16 cellular contexts compared by ENCODE assay signal in genomic region chr17:82545071-82545462, GRCh38. TPM values are rescaled to one million over a fixed set of nuclear protein-coding genes. Genes with fewer than 3 reads are reported as not detected.
DNase-seq lines count a peak whose midpoint lies in the region; ATAC-seq lines count a peak whose summit lies in the region.
"Had no signal": no experiment of that assay in that cellular context is flagged by ENCODE, and none has a peak within 500 bp of the region (broad histone marks: within the 10 kb centered on the region; RNA-seq: fewer than 3 reads in every experiment).

No MANE protein-coding gene starts in this region.

- H3K4me1 ChIP-seq in trophoblast cell (ENCODE audit: control insufficient read depth in 1 of 2, insufficient read depth in 2 of 2, low read length in 2 of 2): peaks cover 2 to 6% of the 10 kb centered on the region in 2 experiments

- no peak overlapping the region for H2AK5ac ChIP-seq in trophoblast cell (ENCODE audit: low read length)

- H3K9me3 ChIP-seq in trophoblast cell (ENCODE audit: insufficient read depth, low read depth, low read length): peaks cover 4% of the 10 kb centered on the region

- H2BK12ac ChIP-seq in trophoblast cell (ENCODE audit: low read length): no peak overlapping the region

- H4K12ac ChIP-seq in trophoblast cell (ENCODE audit: low read depth, low read length): no peak overlapping the region

- peaks cover 2 to 7% of the 10 kb centered on the region in 2 experiments for H3K36me3 ChIP-seq in trophoblast cell (ENCODE audit: control insufficient read depth in 1 of 2, insufficient read depth in 2 of 2, low read length in 2 of 2)

- H3K27ac ChIP-seq in trophoblast cell (ENCODE audit: low read depth, low read length): no peak overlapping the region
- H3K27ac ChIP-seq: KMS-11 had no signal

- peaks cover 49% of the 10 kb centered on the region for H3K79me2 ChIP-seq in trophoblast cell (ENCODE audit: control insufficient read depth, insufficient read depth, low read length, poor library complexity)

- no peak overlapping the region for H3K9ac ChIP-seq in trophoblast cell (ENCODE audit: low read length)
- H3K9ac ChIP-seq: KMS-11 had no signal

- H3K18ac ChIP-seq in trophoblast cell (ENCODE audit: low read length): no peak overlapping the region

- no peak overlapping the region for H3K4me3 ChIP-seq in trophoblast cell (ENCODE audit: low read depth, low read length)

- H2BK5ac ChIP-seq in trophoblast cell (ENCODE audit: low read depth, low read length, poor library complexity): no peak overlapping the region

- ATAC-seq in Right ventricle myocardium inferior (peak; percentile 56), Right ventricle myocardium superior (ENCODE audit: poor library complexity) (peak; percentile 66), GM18502 (IDR thresholded peaks at IDR 0.05; ENCODE audit: poor library complexity, unreplicated experiment) (no peak), GM21515 (IDR thresholded peaks at IDR 0.05; ENCODE audit: unreplicated experiment) (no peak)

- H3K27me3 ChIP-seq in trophoblast cell (ENCODE audit: insufficient read depth, low read length): no peaks in the 10 kb centered on the region

- H3K79me1 ChIP-seq in trophoblast cell (ENCODE audit: low read length): no peaks in the 10 kb centered on the region

- H3K4me2 ChIP-seq in trophoblast cell (ENCODE audit: low read length): no peak overlapping the region
- H3K4me2 ChIP-seq: KMS-11 had no signal

- DNase-seq in Right ventricle myocardium inferior (ENCODE audit: missing footprints) (no peak), cardiac septum (ENCODE audit: low spot score) (no peak), Right ventricle myocardium superior (no peak), trophoblast cell (no peak), NCI-H146 (lab: John Stamatoyannopoulos, UW) (no peak), dermis blood vessel endothelial cell (no peak)
- DNase-seq: activated naive CD4-positive, alpha-beta T cell treated with anti-CD3 and anti-CD28 coated beads, Interleukin-2, amount 50 U/mL, for 16 hours; CD8-positive, alpha-beta memory T cell; immature natural killer cell; NCI-H1694 treated with DMSO at 0.1 percent for 48 hours; NCI-H82; SHP77 treated with DMSO at 0.1 percent for 48 hours; stimulated activated naive CD4-positive, alpha-beta T cell treated with Interleukin-2 at 50 U/mL for 16 hours had no signal

- no CpG with 5 or more reads among the region's 8 CpGs for WGBS in trophoblast cell (ENCODE audit: extremely low coverage, insufficient coverage, insufficient read length)

- no peak overlapping the region for H2AFZ ChIP-seq in trophoblast cell (ENCODE audit: insufficient read depth, low read length, poor library complexity)

- no peak overlapping the region for H3K23ac ChIP-seq in trophoblast cell (ENCODE audit: low read length)

- H4K8ac ChIP-seq in trophoblast cell (ENCODE audit: low read depth, low read length): no peak overlapping the region

- intact Hi-C loops in Right ventricle myocardium inferior (cut with DNase I) (no loop called here), cardiac septum (cut with DNase I) (no loop called here), Right ventricle myocardium superior (cut with DNase I) (loop anchor here (10.0 kb wide), 1 partner anchor 50 kb away; no protein-coding TSS in a partner anchor)

- H2BK120ac ChIP-seq in trophoblast cell (ENCODE audit: insufficient read depth, low read length, poor library complexity): no peak overlapping the region

- no peak overlapping the region for H3K14ac ChIP-seq in trophoblast cell (ENCODE audit: low read length)

- H3K4ac ChIP-seq in trophoblast cell (ENCODE audit: low read depth, low read length): peak overlapping the region; percentile 71

- H4K91ac ChIP-seq in trophoblast cell (ENCODE audit: low read depth, low read length): no peak overlapping the region

RNA-seq across cellular contexts. Expression of gene FOXK2, which starts 25.5 kb away (rescaled TPM):
- total RNA-seq in Right ventricle myocardium inferior (39.4 TPM), cardiac septum (40.2 TPM), Right ventricle myocardium superior (34.3 TPM), dermis blood vessel endothelial cell (35.1 and 38.2 TPM in 2 replicates)
- polyA plus RNA-seq in trophoblast cell (2013): 68.4 and 69.0 TPM in 2 replicates

Comparison
In these comparisons a context has a peak if more than half of its experiments do, and no peak if none do; other contexts are left out.
1. ATAC-seq: peak in Right ventricle myocardium inferior (single experiment) and Right ventricle myocardium superior (single experiment); none in GM18502 (single experiment) and GM21515 (single experiment).